ENCODE assay signal across 18 cellular contexts in the genomic region with DNA sequence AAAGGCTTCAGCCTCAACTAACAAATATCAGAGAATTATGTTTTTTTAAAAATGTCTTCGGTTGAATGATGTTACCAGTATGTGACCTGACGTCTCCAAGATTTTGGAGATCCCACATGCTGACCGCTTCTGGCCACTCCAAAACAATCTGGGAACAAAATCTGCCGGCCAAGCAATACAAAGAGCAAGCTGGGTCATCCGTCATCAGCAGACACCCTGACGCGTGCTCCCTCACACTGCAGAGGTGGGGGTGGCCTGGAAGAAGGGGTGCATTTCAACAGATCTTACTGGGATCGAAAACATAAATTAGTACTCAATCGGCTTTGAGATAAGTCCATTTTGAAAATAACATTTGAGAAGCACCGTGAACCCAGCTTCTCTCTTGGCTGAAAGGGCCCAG. TPM values are rescaled to one million over a fixed set of nuclear protein-coding genes. Genes with fewer than 3 reads are reported as not detected.
"Had no signal": no experiment of that assay in that cellular context is flagged by ENCODE, and none has a peak within 500 bp of the region (broad histone marks: within the 10 kb centered on the region; RNA-seq: fewer than 3 reads in every experiment).

No MANE protein-coding gene starts in this region.

- H3K27me3 ChIP-seq: testis, tibial nerve, upper lobe of right lung, uterus had no signal

- H3K4me1 ChIP-seq: psoas muscle, uterus had no signal

- H3K36me3 ChIP-seq: spleen, tibial nerve, upper lobe of right lung, uterus had no signal

- H3K36me3 Mint-ChIP-seq: naive thymus-derived CD8-positive, alpha-beta T cell; stimulated activated memory B cell treated with anti-CD40 and anti-IgM and Interleukin-4, amounts not matched to agents 10 μg/mL and 1 μg/mL and 100 μg/mL, for 72 hours had no signal

- H3K9me3 Mint-ChIP-seq: naive thymus-derived CD8-positive, alpha-beta T cell; stimulated activated memory B cell treated with anti-CD40 and anti-IgM and Interleukin-4, amounts not matched to agents 10 μg/mL and 1 μg/mL and 100 μg/mL, for 72 hours had no signal

- H3K27ac ChIP-seq: dorsolateral prefrontal cortex, psoas muscle, skin epidermis, spleen, testis, tibial nerve, upper lobe of right lung, uterus had no signal

- H3K27ac Mint-ChIP-seq: naive thymus-derived CD8-positive, alpha-beta T cell; stimulated activated memory B cell treated with anti-CD40 and anti-IgM and Interleukin-4, amounts not matched to agents 10 μg/mL and 1 μg/mL and 100 μg/mL, for 72 hours had no signal

- DNase-seq: dorsolateral prefrontal cortex; effector CD4-positive, alpha-beta T cell; mesenchymal stem cell; naive thymus-derived CD8-positive, alpha-beta T cell; nucleus accumbens; posterior cingulate gyrus; psoas muscle; right cardiac atrium; spleen; stimulated activated CD4-positive, alpha-beta T cell treated with anti-CD3 and anti-CD28 coated beads, Interleukin-4, amount 100 ng/mL, for 4 hours; stimulated activated naive CD8-positive, alpha-beta T cell treated with anti-CD3 and anti-CD28 coated beads, Interleukin-15, Interleukin-2, amounts not matched to agents 100 U/mL and 50 U/mL, for 24 hours; substantia nigra; testis; upper lobe of right lung; uterus had no signal

- H3K9me3 ChIP-seq: psoas muscle, spleen, testis, tibial nerve, upper lobe of right lung, uterus had no signal

- ATAC-seq: naive thymus-derived CD8-positive, alpha-beta T cell; stimulated activated memory B cell treated with anti-CD40 and anti-IgM and Interleukin-4, amounts not matched to agents 10 μg/mL and 1 μg/mL and 100 μg/mL, for 72 hours; stimulated activated naive CD8-positive, alpha-beta T cell treated with anti-CD3 and anti-CD28 coated beads, Interleukin-15, Interleukin-2, amounts not matched to agents 100 U/mL and 50 U/mL, for 24 hours; upper lobe of right lung had no signal

- H3K4me3 Mint-ChIP-seq: naive thymus-derived CD8-positive, alpha-beta T cell; stimulated activated memory B cell treated with anti-CD40 and anti-IgM and Interleukin-4, amounts not matched to agents 10 μg/mL and 1 μg/mL and 100 μg/mL, for 72 hours had no signal

- H3K4me3 ChIP-seq: dorsolateral prefrontal cortex, psoas muscle, skin epidermis, spleen, testis, tibial nerve, upper lobe of right lung, uterus had no signal

RNA-seq across cellular contexts. Expression of gene HES1, which starts 33.6 kb away (rescaled TPM):
- total RNA-seq: naive thymus-derived CD8-positive, alpha-beta T cell had no signal
- polyA plus RNA-seq: naive thymus-derived CD8-positive, alpha-beta T cell had no signal
